ENCODE assay signal across 8 cellular contexts in genomic region chr4:189940178-189941004, GRCh38. TPM values are rescaled to one million over a fixed set of nuclear protein-coding genes. Genes with fewer than 3 reads are reported as not detected.
DNase-seq lines count a peak whose midpoint lies in the region; TF ChIP-seq lines count a peak whose summit lies in the region.

TSS of gene FRG1 (plus strand) at chr4:189940872. CDS start at chr4:189941010, 138 bp downstream.

- peak within 1 kb of the TSS; percentile 91 for H3K27ac Mint-ChIP-seq in activated T-helper 2 cell treated with anti-CD3 and anti-CD28 coated beads, Interferon-gamma antibody, Interleukin-2, Interleukin-4, amounts not matched to agents 10 μg/mL and 5 μg/mL and 100 μg/mL, durations not matched to agents 14 hours and 24 hours and 36 hours

- H3K4me1 Mint-ChIP-seq in activated T-helper 2 cell treated with anti-CD3 and anti-CD28 coated beads, Interferon-gamma antibody, Interleukin-2, Interleukin-4, amounts not matched to agents 10 μg/mL and 5 μg/mL and 100 μg/mL, durations not matched to agents 14 hours and 24 hours and 36 hours (ENCODE audit: low read depth) = peaks cover 41% of the 10 kb centered on the region

- peak within 1 kb of the TSS; percentile 81 for H3K4me3 Mint-ChIP-seq in activated T-helper 2 cell treated with anti-CD3 and anti-CD28 coated beads, Interferon-gamma antibody, Interleukin-2, Interleukin-4, amounts not matched to agents 10 μg/mL and 5 μg/mL and 100 μg/mL, durations not matched to agents 14 hours and 24 hours and 36 hours (ENCODE audit: low read depth)

- H3K9me3 Mint-ChIP-seq in activated T-helper 2 cell treated with anti-CD3 and anti-CD28 coated beads, Interferon-gamma antibody, Interleukin-2, Interleukin-4, amounts not matched to agents 10 μg/mL and 5 μg/mL and 100 μg/mL, durations not matched to agents 14 hours and 24 hours and 36 hours = peaks cover 16% of the 10 kb centered on the region

- H3K4me3 ChIP-seq in H7 (ENCODE audit: insufficient read depth, low read depth, low read length) = peak within 1 kb of the TSS; percentile 86
- peak within 1 kb of the TSS; percentile 66 for H3K4me3 ChIP-seq in MM.1S (ENCODE audit: low read length)
- H3K4me3 ChIP-seq in ovary = peak within 1 kb of the TSS; percentile 84
- peak within 1 kb of the TSS; percentile 70 to 95 (median 84) for H3K4me3 ChIP-seq in tibial nerve

- intact Hi-C loops in activated T-helper 2 cell treated with anti-CD3 and anti-CD28 coated beads, Interferon-gamma antibody, Interleukin-2, Interleukin-4, amounts not matched to agents 10 μg/mL and 5 μg/mL and 100 μg/mL, durations not matched to agents 14 hours and 24 hours and 36 hours (cut with micrococcal nuclease) = no loop called here
- intact Hi-C loops in ovary (cut with DNase I) = no loop called here

- H3K36me3 ChIP-seq in H7 (replicated peaks; ENCODE audit: control insufficient read depth, insufficient read depth, low read length) (no peaks in the 10 kb centered on the region), MM.1S (replicated peaks; ENCODE audit: insufficient read depth, low read length) (no peaks in the 10 kb centered on the region), ovary (no peaks in the 10 kb centered on the region), tibial nerve (peaks cover 0 to 10% (median 0%) of the 10 kb centered on the region in 3 donors)

- peak; percentile 88 for DNase-seq in G401 (ENCODE audit: low spot score)
- DNase-seq in H7 = peak; percentile 91
- DNase-seq in MM.1S = peak; percentile 83
- DNase-seq in activated T-helper 2 cell treated with anti-CD3 and anti-CD28 coated beads, Interferon-gamma antibody, Interleukin-2, Interleukin-4, amounts not matched to agents 10 μg/mL and 5 μg/mL and 100 μg/mL, durations not matched to agents 14 hours and 24 hours and 36 hours (ENCODE audit: low spot score) = peak; percentile 96
- DNase-seq in germinal center (ENCODE audit: low spot score) = peak; percentile 86
- peak; percentile 93 to 98 (median 95) for DNase-seq in ovary
- DNase-seq in tibial nerve (ENCODE audit: low spot score in 2 of 2) = peak; percentile 85 to 91
- DNase-seq in effector CD8-positive, alpha-beta T cell (lab: John Stamatoyannopoulos, UW) = no peak

- peaks cover 56% of the 10 kb centered on the region for H3K36me3 Mint-ChIP-seq in activated T-helper 2 cell treated with anti-CD3 and anti-CD28 coated beads, Interferon-gamma antibody, Interleukin-2, Interleukin-4, amounts not matched to agents 10 μg/mL and 5 μg/mL and 100 μg/mL, durations not matched to agents 14 hours and 24 hours and 36 hours (ENCODE audit: low read depth)

- H3K79me2 ChIP-seq in MM.1S (ENCODE audit: low read length) = peaks cover 25% of the 10 kb centered on the region

- H3F3A ChIP-seq in MM.1S (ENCODE audit: insufficient read depth, low read length) = no peaks in the 10 kb centered on the region

- no peaks in the 10 kb centered on the region for H3K4me1 ChIP-seq in MM.1S (ENCODE audit: low read length)
- peaks cover 3% of the 10 kb centered on the region for H3K4me1 ChIP-seq in ovary (ENCODE audit: insufficient read depth)
- peaks cover 0 to 33% (median 8%) of the 10 kb centered on the region in 4 donors for H3K4me1 ChIP-seq in tibial nerve

- no peaks in the 10 kb centered on the region for H4K20me1 ChIP-seq in MM.1S (ENCODE audit: insufficient read depth, low read length)

- no peaks in the 10 kb centered on the region for H3K9me3 ChIP-seq in MM.1S (replicated peaks; ENCODE audit: insufficient read depth, low read length)
- no peaks in the 10 kb centered on the region for H3K9me3 ChIP-seq in ovary
- H3K9me3 ChIP-seq in tibial nerve = no peaks in the 10 kb centered on the region

- H3K27ac ChIP-seq in MM.1S (ENCODE audit: low read length) (peak within 1 kb of the TSS; percentile 59; the same call in 1 of the 2 replicates), ovary (peak within 1 kb of the TSS; percentile 39 to 45), tibial nerve (peak within 1 kb of the TSS; percentile 57 to 91 (median 90))

- in situ Hi-C loops in G401 (cut with HindIII; ENCODE audit: low sequenced_read_pairs) = no loop called here

- H3K9ac ChIP-seq in MM.1S (ENCODE audit: low read length) = peak within 1 kb of the TSS; percentile 66; the same call in 1 of the 2 replicates

- peak within 1 kb of the TSS; percentile 68; the same call in 1 of the 2 replicates for H3K4me2 ChIP-seq in MM.1S (ENCODE audit: low read depth, low read length)

- H2AFZ ChIP-seq in MM.1S (ENCODE audit: low read length) = 0 out of 2 replicates have a peak within 1 kb of the TSS, but pooled peaks have one; percentile 65

- peak; percentile 50 for TF ChIP-seq EP300 in ovary (IDR thresholded peaks at IDR 0.05)
- TF ChIP-seq EP300 in tibial nerve (IDR thresholded peaks at IDR 0.05) = peak; percentile 61 to 92

- 5 to 7% (median 6%) methylated on average over 70 of the region's 70 CpGs for WGBS in ovary, 3 donors
- 9 to 16% methylated on average over 25 to 45 of the region's 70 CpGs for WGBS in tibial nerve, 2 donors

- no peak for TF ChIP-seq POLR2A in ovary (IDR thresholded peaks at IDR 0.05)
- TF ChIP-seq POLR2A in tibial nerve (IDR thresholded peaks at IDR 0.05) = peak; percentile 32 to 42

- H3K27me3 ChIP-seq in H7 (ENCODE audit: control insufficient read depth, insufficient read depth, low read length) (no peaks in the 10 kb centered on the region), MM.1S (replicated peaks; ENCODE audit: insufficient read depth, low read length) (no peaks in the 10 kb centered on the region), ovary (no peaks in the 10 kb centered on the region), tibial nerve (no peaks in the 10 kb centered on the region)

- TF ChIP-seq CTCF in MM.1S (IDR thresholded peaks at IDR 0.05; ENCODE audit: low read length) = peak; percentile 49
- peak; percentile 91 to 96 (median 94) for TF ChIP-seq CTCF in ovary (IDR thresholded peaks at IDR 0.05)
- peak; percentile 95 to 97 (median 97) for TF ChIP-seq CTCF in tibial nerve (IDR thresholded peaks at IDR 0.05)

- no peaks in the 10 kb centered on the region for H3K9me2 ChIP-seq in MM.1S (replicated peaks; ENCODE audit: insufficient read depth, low read length)

- H3K27me3 Mint-ChIP-seq in activated T-helper 2 cell treated with anti-CD3 and anti-CD28 coated beads, Interferon-gamma antibody, Interleukin-2, Interleukin-4, amounts not matched to agents 10 μg/mL and 5 μg/mL and 100 μg/mL, durations not matched to agents 14 hours and 24 hours and 36 hours (ENCODE audit: low read depth) = no peaks in the 10 kb centered on the region

RNA-seq across cellular contexts. Expression of gene FRG1, which starts in this region (rescaled TPM):
- 37.6 and 42.1 TPM in 2 replicates for total RNA-seq in G401 (2014; rRNA removed; shearing (Covaris generic))
- total RNA-seq in H7 (2014; rRNA removed; shearing (Covaris generic)) = 19.5 and 21.4 TPM in 2 replicates
- 78.8 and 83.5 TPM in 2 replicates for total RNA-seq in activated T-helper 2 cell treated with anti-CD3 and anti-CD28 coated beads, Interferon-gamma antibody, Interleukin-2, Interleukin-4, amounts not matched to agents 10 μg/mL and 5 μg/mL and 100 μg/mL, durations not matched to agents 14 hours and 24 hours and 36 hours
- total RNA-seq in ovary (10 to 100 TPM; 35.0 to 49.8 (median 41.8) TPM), tibial nerve (10 to 100 TPM; 37.9 to 67.0 (median 49.6) TPM)
- polyA plus RNA-seq in ovary = 10 to 100 TPM; 52.0 to 68.7 TPM
